ENCODE assay signal across 8 cellular contexts in the genomic region with DNA sequence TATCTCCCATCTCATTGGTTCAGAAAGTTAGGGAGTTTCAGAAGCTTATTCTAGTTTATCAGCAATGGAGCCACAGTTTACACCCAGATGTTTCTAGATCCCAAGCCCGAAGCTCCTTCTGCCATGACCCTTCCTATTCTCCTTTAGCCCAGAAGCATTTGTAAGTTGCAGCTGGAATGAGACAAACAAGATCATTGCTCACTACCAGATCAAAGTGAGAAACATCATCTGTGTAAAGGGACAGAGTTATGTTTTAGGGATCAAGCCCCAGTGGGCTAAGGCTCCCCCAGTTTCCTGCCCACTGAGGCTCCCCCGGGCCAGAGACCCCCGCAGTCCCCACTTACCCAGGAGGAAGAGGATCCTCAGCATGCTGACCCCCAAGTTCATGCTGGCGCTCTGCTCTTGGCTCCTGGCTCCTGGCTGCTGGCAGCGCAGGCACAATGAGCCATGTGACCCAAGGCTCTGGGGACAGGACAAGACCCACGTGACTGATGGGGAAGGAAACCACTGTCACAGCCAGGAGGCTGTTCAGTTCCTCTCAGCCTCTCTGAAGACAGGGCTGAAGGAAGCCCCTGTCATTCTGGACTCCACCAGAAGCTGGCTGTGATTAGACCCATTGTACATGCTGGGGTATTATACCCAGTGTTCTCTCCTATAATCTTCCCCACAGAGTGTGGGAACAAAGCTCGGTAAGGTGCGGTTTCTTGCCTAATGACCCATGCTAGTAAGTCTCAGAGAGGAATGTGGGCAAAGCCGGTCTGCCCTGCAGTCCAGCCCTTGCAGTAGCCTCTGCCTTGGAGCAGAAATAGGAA. TPM values are rescaled to one million over a fixed set of nuclear protein-coding genes. Genes with fewer than 3 reads are reported as not detected.
DNase-seq lines count a peak whose midpoint lies in the region; ATAC-seq, FAIRE-seq and TF ChIP-seq lines count a peak whose summit lies in the region.

A gene with protein sequence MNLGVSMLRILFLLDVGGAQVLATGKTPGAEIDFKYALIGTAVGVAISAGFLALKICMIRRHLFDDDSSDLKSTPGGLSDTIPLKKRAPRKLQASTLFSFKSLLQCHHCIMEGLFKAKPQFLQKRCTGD (minus strand): TSS at position 442 of the 812 bp plus-strand sequence. CDS start 55 bp downstream, at position 387.

- H3K4me3 ChIP-seq in adrenal gland = peak within 1 kb of the TSS in 1 of 4 donors; percentile 33
- H3K4me3 ChIP-seq in HepG2 (replicated peaks in 1 of 3; ENCODE audit: insufficient read depth in 1 of 3, low read depth in 2 of 3, low read length in 3 of 3) = no peak within 1 kb of the TSS
- H3K4me3 ChIP-seq in thymus (ENCODE audit: low read length) = no peak within 1 kb of the TSS

- in situ Hi-C loops in HepG2 (cut with HindIII; ENCODE audit: extremely low pct_ligation_motif_present, low pct_unique_long_range_greater_than_20kb) = no loop called here

- peak; percentile 89 for TF ChIP-seq POLR2A in GM12892 (IDR thresholded peaks at IDR 0.05; ENCODE audit: low read depth, low read length)
- TF ChIP-seq POLR2A in adrenal gland (IDR thresholded peaks at IDR 0.05) = no peak
- no peak for TF ChIP-seq POLR2A in HepG2 (IDR thresholded peaks at IDR 0.05; ENCODE audit: insufficient read depth in 1 of 2, low read depth in 2 of 2, low read length in 2 of 2)

- H3K9ac ChIP-seq in HepG2 (ENCODE audit: insufficient read depth, low read depth, low read length) = no peak within 1 kb of the TSS

- peak; percentile 94 for FAIRE-seq in GM12892 (lab: Jason Lieb, UNC)
- FAIRE-seq in HepG2 (lab: Jason Lieb, UNC) = no peak

- TF ChIP-seq EP300 in HepG2 (IDR thresholded peaks at IDR 0.05; ENCODE audit: low read depth in 2 of 2, low read length in 2 of 2) = no peak
- no peak for TF ChIP-seq EP300 in HepG2 (CRISPR knock-in tag; IDR thresholded peaks at IDR 0.05; ENCODE audit: borderline replicate concordance)

- H3K27ac ChIP-seq in adrenal gland (peak within 1 kb of the TSS in 3 of 5 donors; percentile 8 to 69 (median 69)), HepG2 (ENCODE audit: extremely low read length, insufficient read depth, low read length) (no peak within 1 kb of the TSS), thymus (ENCODE audit: low read depth) (no peak within 1 kb of the TSS)

- no peak within 1 kb of the TSS for H3K4me2 ChIP-seq in HepG2 (ENCODE audit: low read depth, low read length)

- TF ChIP-seq CTCF in adrenal gland (IDR thresholded peaks at IDR 0.05) (peak in 1 of 6 experiments; percentile 9), HepG2 (CRISPR knock-in tag; IDR thresholded peaks at IDR 0.05) (no peak)

- H3K36me3 ChIP-seq in adrenal gland (replicated peaks in 1 of 2) (no peaks in the 10 kb centered on the region), HepG2 (replicated peaks in 1 of 2; ENCODE audit: control insufficient read depth in 1 of 2, insufficient read depth in 2 of 2, low read length in 2 of 2) (no peaks in the 10 kb centered on the region), thymus (ENCODE audit: control insufficient read depth, insufficient read depth) (no peaks in the 10 kb centered on the region)

- CTCF ChIA-PET in HepG2 (lab: Yijun Ruan, JAX; ENCODE audit: low intra/inter-chr PET ratio, low total read pairs) = no interaction called here

- H4K20me1 ChIP-seq in HepG2 (ENCODE audit: insufficient read depth, low read length) = no peaks in the 10 kb centered on the region

- 50 to 57% (median 54%) methylated on average over 4 to 9 of the region's 9 CpGs for WGBS in adrenal gland, 4 donors
- 2% methylated on average over 3 of the region's 9 CpGs for WGBS in HepG2 (ENCODE audit: low lambda C conversion rate)
- WGBS in thymus = 22% methylated on average over 9 of the region's 9 CpGs

- H2AFZ ChIP-seq in HepG2 (ENCODE audit: low read length) = no peak within 1 kb of the TSS

- ATAC-seq in GM21529 (IDR thresholded peaks at IDR 0.05; ENCODE audit: unreplicated experiment) (peak; percentile 72), HepG2 (no peak), GM18519 (IDR thresholded peaks at IDR 0.05; ENCODE audit: low FRiP score, unreplicated experiment) (no peak)

- intact Hi-C loops in adrenal gland (cut with DNase I) (no loop called here), HepG2 (cut with micrococcal nuclease; ENCODE audit: unreplicated experiment) (no loop called here)

- TF ChIP-seq RAD21 in HepG2 (CRISPR knock-in tag; IDR thresholded peaks at IDR 0.05) = no peak

- peaks cover 0 to 12% of the 10 kb centered on the region in 2 donors for H3K4me1 ChIP-seq in adrenal gland (replicated peaks in 1 of 2)
- H3K4me1 ChIP-seq in HepG2 (ENCODE audit: insufficient read depth, low read length) = no peaks in the 10 kb centered on the region
- no peaks in the 10 kb centered on the region for H3K4me1 ChIP-seq in thymus (ENCODE audit: control insufficient read depth, insufficient read depth, low read length)

- DNase-seq in GM12892 (ENCODE audit: insufficient read length) (no peak), LHCN-M2 (ENCODE audit: low read depth) (peak; percentile 14), adrenal gland (peak; percentile 59 to 82 (median 64)), HepG2 (ENCODE audit: low spot score) (no peak), HuH-7.5 (ENCODE audit: low spot score) (no peak)

- POLR2A ChIA-PET in HepG2 (lab: Yijun Ruan, JAX) = no interaction called here

- H3K79me2 ChIP-seq in HepG2 (ENCODE audit: insufficient read depth, low read length) = no peaks in the 10 kb centered on the region

- no TSS peak for BruUV-seq in HepG2 (replicated peaks; lab: Mats Ljungman, UMichigan)

- H3K9me3 ChIP-seq in adrenal gland (replicated peaks in 1 of 3) (no peaks in the 10 kb centered on the region), HepG2 (ENCODE audit: low read length) (no peaks in the 10 kb centered on the region), thymus (ENCODE audit: control insufficient read depth) (no peaks in the 10 kb centered on the region)

- H3K27me3 ChIP-seq in adrenal gland (no peaks in the 10 kb centered on the region), HepG2 (ENCODE audit: control insufficient read depth in 1 of 2, insufficient read depth in 2 of 2, low read length in 2 of 2) (peaks cover 0 to 19% of the 10 kb centered on the region in 2 experiments; a peak in 3 of 5 replicates), thymus (ENCODE audit: control insufficient read depth, insufficient read depth) (peaks cover 2% of the 10 kb centered on the region)

TF ChIP-seq in HepG2, 621 proteins besides CTCF, POLR2A, EP300 and RAD21 (continues in another document):
- TF ChIP-seq USF2 (IDR thresholded peaks at IDR 0.05; ENCODE audit: low read depth, low read length) = peak; percentile 26; the same call in 1 of the 2 replicates
- no peak for TF ChIP-seq USF2 (CRISPR knock-in tag; IDR thresholded peaks at IDR 0.05; ENCODE audit: borderline replicate concordance)

RNA-seq across cellular contexts. Expression of the gene that starts here (rescaled TPM):
- 28.4 TPM for polyA plus RNA-seq in GM12892 (2012; ENCODE audit: missing spikeins)
- not detected in 2 replicates for total RNA-seq in LHCN-M2 (2014; rRNA removed)
- not detected for polyA plus RNA-seq in LHCN-M2 (2012)
- total RNA-seq in adrenal gland = 10 to 100 TPM in 1 of 8 donors, 1 to 10 TPM in 6, not detected in 1; 2.4 to 10.0 (median 7.0) TPM
- 1 to 10 TPM; 2.5 to 7.6 (median 5.8) TPM for polyA plus RNA-seq in adrenal gland
- not detected in 2 replicates for total RNA-seq in HepG2 (2016; rRNA removed; fragmentation: Illumina TruSeq; extraction: Trizol)
- total RNA-seq in HepG2 (2016; cell fraction: cytosol; rRNA removed; fragmentation: Illumina TruSeq; extraction: Trizol; ENCODE audit: low read depth) = not detected in 2 replicates
- total RNA-seq in HepG2 (2016; cell fraction: insoluble cytoplasmic fraction; rRNA removed; fragmentation: Illumina TruSeq; extraction: Trizol) = not detected in 2 replicates
- not detected in 2 replicates for total RNA-seq in HepG2 (2016; cell fraction: membrane; rRNA removed; fragmentation: Illumina TruSeq; extraction: Trizol)
- not detected in 2 replicates for total RNA-seq in HepG2 (2016; cell fraction: nucleus; rRNA removed; fragmentation: Illumina TruSeq; extraction: Trizol)
- not detected in 2 replicates for polyA plus RNA-seq in HepG2 (2011; rRNA removed)
- polyA plus RNA-seq in HepG2 (2011; cell fraction: cytosol; rRNA removed) = not detected in 2 replicates
- polyA plus RNA-seq in HepG2 (2011; cell fraction: nucleus; rRNA removed) = not detected in 2 replicates
- not detected in 2 replicates for polyA plus RNA-seq in HepG2 (2012)
- not detected in 2 replicates for polyA plus RNA-seq in HepG2 (2016; cell fraction: cytosol; fragmentation: Illumina TruSeq; extraction: Trizol; ENCODE audit: low read depth)
- polyA plus RNA-seq in HepG2 (2016; cell fraction: insoluble cytoplasmic fraction; fragmentation: Illumina TruSeq; extraction: Trizol; ENCODE audit: low read depth) = not detected in 2 replicates
- not detected in 2 replicates for polyA plus RNA-seq in HepG2 (2016; cell fraction: membrane; fragmentation: Illumina TruSeq; extraction: Trizol; ENCODE audit: low read depth)
- polyA plus RNA-seq in HepG2 (2016; cell fraction: nucleus; fragmentation: Illumina TruSeq; extraction: Trizol; ENCODE audit: insufficient read depth, low read depth) = not detected in 2 replicates
- polyA minus RNA-seq in HepG2 (2011; rRNA and poly(A)+ RNA removed; ENCODE audit: low replicate concordance) = not detected in 2 replicates
- polyA minus RNA-seq in HepG2 (2011; cell fraction: cytosol; rRNA and poly(A)+ RNA removed) = not detected in 2 replicates
- not detected in 2 replicates for polyA minus RNA-seq in HepG2 (2011; cell fraction: nucleus; rRNA and poly(A)+ RNA removed)
- polyA plus RNA-seq in thymus = 19.6 TPM

Comparison
In these comparisons a context has a peak if more than half of its experiments do, and no peak if none do; other contexts are left out.
1. Peak in DNase-seq in LHCN-M2; RNA of the gene not detected or under 1 TPM.
2. DNase-seq: peak in adrenal gland (7 of 7); none in GM12892 (single experiment), HepG2 (single experiment) and HuH-7.5 (single experiment).
3. H3K27ac ChIP-seq: peak in adrenal gland (3 of 5); none in HepG2 (single experiment) and thymus (single experiment).